14 cellular contexts compared by ENCODE assay signal in genomic region chr2:124678043-124678442, GRCh38.
"Had no signal": no experiment of that assay in that cellular context is flagged by ENCODE, and none has a peak within 500 bp of the region (broad histone marks: within the 10 kb centered on the region; RNA-seq: fewer than 3 reads in every experiment).

No MANE protein-coding gene starts in this region.

- H3K9me3 ChIP-seq: gastrocnemius medialis had no signal

- H3K4me3 ChIP-seq: dorsolateral prefrontal cortex, gastrocnemius medialis had no signal

- DNase-seq: cortex of kidney; dorsolateral prefrontal cortex; effector CD8-positive, alpha-beta T cell; gastrocnemius medialis; glutamatergic neuron; mammary epithelial cell; naive B cell; posterior cingulate gyrus; right cardiac atrium; small intestine; stimulated activated CD4-positive, alpha-beta T cell treated with anti-CD3 and anti-CD28 coated beads, Interleukin-12 subunit alpha, Interleukin-12 subunit beta, amount 100 ng/mL, for 4 hours; stimulated activated naive CD4-positive, alpha-beta T cell treated with Interleukin-2 at 50 U/mL for 16 hours had no signal

- H3K4me1 ChIP-seq: gastrocnemius medialis had no signal

- H3K36me3 ChIP-seq: gastrocnemius medialis had no signal

- H3K27ac ChIP-seq: dorsolateral prefrontal cortex, gastrocnemius medialis had no signal

- H3K27me3 ChIP-seq: dorsolateral prefrontal cortex, gastrocnemius medialis had no signal

- ATAC-seq: esophagus mucosa, gastrocnemius medialis, left lobe of liver, right cardiac atrium had no signal
